ENCODE assay signal across 9 cellular contexts in genomic region chr10:34537629-34538231, GRCh38.
DNase-seq lines count a peak whose midpoint lies in the region; ATAC-seq and TF ChIP-seq lines count a peak whose summit lies in the region.
"Had no signal": no experiment of that assay in that cellular context is flagged by ENCODE, and none has a peak within 500 bp of the region (broad histone marks: within the 10 kb centered on the region; RNA-seq: fewer than 3 reads in every experiment).

No MANE protein-coding gene starts in this region.

- DNase-seq in right lobe of liver (no peak), ecto neural progenitor cell (ENCODE audit: low spot score) (no peak), NCI-H2107 treated with DMSO at 0.1 percent for 48 hours (lab: John Stamatoyannopoulos, UW; ENCODE audit: unreplicated experiment) (no peak)
- no peak for DNase-seq in stimulated activated CD4-positive, alpha-beta T cell treated with anti-CD3 and anti-CD28 coated beads, Interleukin-4, amount 100 ng/mL, for 24 hours
- DNase-seq in stimulated activated CD4-positive, alpha-beta T cell treated with anti-CD3 and anti-CD28 coated beads, Interleukin-15, amount 100 ng/mL, for 24 hours = no peak
- DNase-seq: NCI-H1048 had no signal

- 22% methylated on average over 6 of the region's 6 CpGs for WGBS in right lobe of liver (ENCODE audit: insufficient coverage, low coverage, low lambda C conversion rate, missing lambda C conversion rate)

- H3K9me3 ChIP-seq in right lobe of liver = no peaks in the 10 kb centered on the region

- H3K27me3 ChIP-seq in right lobe of liver = no peaks in the 10 kb centered on the region

- no peak for TF ChIP-seq POLR2A in right lobe of liver (IDR thresholded peaks at IDR 0.05)

- H3K27ac ChIP-seq in right lobe of liver = peak overlapping the region in 2 of 3 donors; percentile 79 to 94

- H3K4me1 ChIP-seq in right lobe of liver = peaks cover 0 to 18% (median 2%) of the 10 kb centered on the region in 4 donors

- no peaks in the 10 kb centered on the region for H3K36me3 ChIP-seq in right lobe of liver

- intact Hi-C loops in right lobe of liver (cut with DNase I) = no loop called here

- peak; percentile 62 for ATAC-seq in GM18508 (IDR thresholded peaks at IDR 0.05; ENCODE audit: insufficient read depth, unreplicated experiment)
- peak; percentile 83 for ATAC-seq in GM21528 (IDR thresholded peaks at IDR 0.05; ENCODE audit: low FRiP score, unreplicated experiment)
- ATAC-seq in HG03342 (IDR thresholded peaks at IDR 0.05; ENCODE audit: unreplicated experiment) = peak; percentile 68
- ATAC-seq in right lobe of liver = peak in 3 of 4 donors; percentile 11 to 24 (median 19)

- H3K4me3 ChIP-seq in right lobe of liver = peak overlapping the region in 2 of 3 donors; percentile 12 to 54

- no peak for TF ChIP-seq CTCF in right lobe of liver (IDR thresholded peaks at IDR 0.05)

Comparison
In these comparisons a context has a peak if more than half of its experiments do, and no peak if none do; other contexts are left out.
1. ATAC-seq: peak in every context shown above with its lines; median percentile 83 in GM21528; 68 in HG03342; 62 in GM18508; 19 in right lobe of liver.